In the genomic region with DNA sequence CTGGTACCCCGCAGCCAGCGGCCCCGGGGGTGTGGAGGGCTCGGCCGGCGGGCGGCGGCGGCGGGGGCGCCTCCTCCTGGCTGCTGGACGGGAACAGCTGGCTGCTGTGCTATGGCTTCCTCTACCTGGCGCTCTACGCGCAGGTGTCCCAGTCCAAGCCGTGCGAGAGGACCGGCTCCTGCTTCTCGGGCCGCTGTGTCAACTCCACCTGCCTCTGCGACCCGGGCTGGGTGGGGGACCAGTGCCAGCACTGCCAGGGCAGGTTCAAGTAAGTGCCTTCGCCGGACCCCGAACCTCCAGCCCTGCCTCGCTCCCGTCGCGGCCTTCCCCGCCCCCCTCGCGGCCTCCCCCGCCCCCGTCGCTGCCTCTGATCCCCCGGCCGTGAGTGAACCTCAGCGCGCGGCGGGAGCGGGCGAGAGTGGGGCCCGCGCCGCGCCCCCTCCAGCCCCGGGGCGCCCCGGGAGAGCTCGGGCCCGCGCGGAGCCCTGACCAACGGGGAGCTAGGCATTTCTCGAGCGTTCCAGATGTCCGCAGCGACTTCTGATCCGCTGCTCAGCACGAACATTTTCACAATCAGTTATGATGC, we compare ENCODE assay signal across 1 cellular context.
TF ChIP-seq lines count a peak whose summit lies in the region.

No MANE protein-coding gene starts in this region.

TF ChIP-seq in IMR-90, 13 proteins besides CTCF, POLR2A, EP300 and RAD21 (continued from another document):
- TF ChIP-seq, protein P1, sequence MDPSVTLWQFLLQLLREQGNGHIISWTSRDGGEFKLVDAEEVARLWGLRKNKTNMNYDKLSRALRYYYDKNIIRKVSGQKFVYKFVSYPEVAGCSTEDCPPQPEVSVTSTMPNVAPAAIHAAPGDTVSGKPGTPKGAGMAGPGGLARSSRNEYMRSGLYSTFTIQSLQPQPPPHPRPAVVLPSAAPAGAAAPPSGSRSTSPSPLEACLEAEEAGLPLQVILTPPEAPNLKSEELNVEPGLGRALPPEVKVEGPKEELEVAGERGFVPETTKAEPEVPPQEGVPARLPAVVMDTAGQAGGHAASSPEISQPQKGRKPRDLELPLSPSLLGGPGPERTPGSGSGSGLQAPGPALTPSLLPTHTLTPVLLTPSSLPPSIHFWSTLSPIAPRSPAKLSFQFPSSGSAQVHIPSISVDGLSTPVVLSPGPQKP (IDR thresholded peaks at IDR 0.05; ENCODE audit: borderline replicate concordance, low read depth, low read length) = no peak
- TF ChIP-seq RFX5 (IDR thresholded peaks at IDR 0.05; ENCODE audit: low read depth, low read length) = no peak
TF ChIP-seq in IMR-90: peak in this region for 0.
